ENCODE assay signal across 7 cellular contexts in genomic region chr7:71864130-71864529, GRCh38.
"Had no signal": no experiment of that assay in that cellular context is flagged by ENCODE, and none has a peak within 500 bp of the region (broad histone marks: within the 10 kb centered on the region; RNA-seq: fewer than 3 reads in every experiment).

No MANE protein-coding gene starts in this region.

- H3K4me2 ChIP-seq: KMS-11 had no signal

- DNase-seq: IMR-90, KBM-7, KG1 had no signal

- H3K27ac ChIP-seq: HL-60, KMS-11 had no signal

- ATAC-seq: HepG2 had no signal

- FAIRE-seq: HepG2, HTR-8/SVneo had no signal

- H3K9ac ChIP-seq: KMS-11 had no signal
